ENCODE assay signal across 8 cellular contexts in the genomic region with DNA sequence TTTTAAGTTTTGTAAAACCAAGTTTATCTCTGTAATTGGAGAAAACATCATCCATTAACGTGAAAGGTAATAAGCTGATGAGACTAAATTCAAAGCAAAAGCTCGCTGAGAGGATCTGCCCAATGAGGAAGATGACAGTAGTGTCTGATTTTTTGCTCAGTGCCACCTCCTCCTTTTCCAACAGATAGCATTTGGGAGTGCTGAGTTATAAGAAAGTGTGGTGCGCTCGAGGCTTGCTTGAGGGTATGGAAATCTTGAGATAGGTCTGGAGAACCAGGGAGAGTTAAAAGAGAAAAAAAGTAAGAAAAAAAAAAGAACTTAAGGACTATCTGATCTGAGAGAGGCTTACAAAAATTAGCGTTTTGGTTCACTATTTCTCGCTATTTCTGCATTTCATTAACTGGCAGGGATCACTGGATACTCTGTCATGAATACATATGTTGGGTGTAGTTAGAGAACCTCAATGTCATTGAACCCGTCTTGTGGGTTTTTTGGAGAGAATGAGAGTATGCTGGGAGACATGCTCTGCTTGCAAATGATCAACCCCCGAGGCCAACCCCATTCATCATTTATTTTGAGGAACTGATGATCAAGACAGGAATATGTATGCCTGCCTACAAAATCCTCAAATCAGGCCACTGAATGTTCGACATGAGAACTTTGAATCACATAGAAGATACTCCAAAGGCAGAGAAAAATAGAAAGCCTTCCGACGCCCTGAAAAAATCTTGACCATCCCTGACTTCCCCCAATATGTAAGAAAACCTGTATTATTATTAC. TPM values are rescaled to one million over a fixed set of nuclear protein-coding genes. Genes with fewer than 3 reads are reported as not detected.
DNase-seq lines count a peak whose midpoint lies in the region; ATAC-seq and TF ChIP-seq lines count a peak whose summit lies in the region.

No MANE protein-coding gene starts in this region.

- H3K4me3 ChIP-seq in AG10803 (ENCODE audit: low read length): peak overlapping the region; percentile 86
- peak overlapping the region; percentile 79 for H3K4me3 ChIP-seq in Jurkat, Clone E6-1 (ENCODE audit: low read length)
- H3K4me3 ChIP-seq in cardiac fibroblast (replicated peaks in 1 of 2; ENCODE audit: low read depth in 2 of 2, low read length in 2 of 2): peak overlapping the region; percentile 53 to 88

- TF ChIP-seq CTCF in AG10803 (conservative IDR thresholded peaks at IDR 0.05; ENCODE audit: low read length) (no peak), cardiac fibroblast (IDR thresholded peaks at IDR 0.05; ENCODE audit: low read depth, low read length) (no peak)

- no peak for DNase-seq in AG10803 (ENCODE audit: low read depth)
- no peak for DNase-seq in Jurkat, Clone E6-1 (ENCODE audit: low read depth, low spot score)
- DNase-seq in cardiac fibroblast (ENCODE audit: low read depth in 2 of 2): no peak
- DNase-seq in naive B cell: no peak
- DNase-seq in NCI-H510A treated with DMSO at 0.1 percent for 48 hours (lab: John Stamatoyannopoulos, UW): no peak

- peak overlapping the region; percentile 71 to 98 (median 90) for H3K4me3 Mint-ChIP-seq in naive B cell

- no peaks in the 10 kb centered on the region for H3K27me3 Mint-ChIP-seq in naive B cell

- ATAC-seq in naive B cell (ENCODE audit: low read depth in 2 of 2) (no peak), GM19328 (IDR thresholded peaks at IDR 0.05; ENCODE audit: unreplicated experiment) (no peak), GM21717 (IDR thresholded peaks at IDR 0.05; ENCODE audit: unreplicated experiment) (no peak), HG03571 (IDR thresholded peaks at IDR 0.05; ENCODE audit: unreplicated experiment) (no peak)

- H3K9me3 Mint-ChIP-seq in naive B cell: no peaks in the 10 kb centered on the region

- H3K4me1 Mint-ChIP-seq in naive B cell: peaks cover 24 to 34% (median 28%) of the 10 kb centered on the region in 3 donors

- H3K36me3 Mint-ChIP-seq in naive B cell: peaks cover 0 to 3% of the 10 kb centered on the region in 2 donors

- H3K27ac Mint-ChIP-seq in naive B cell: peak overlapping the region; percentile 59 to 86 (median 64)

RNA-seq across cellular contexts. Expression of gene USP13, which starts 1.0 kb away (rescaled TPM):
- 19.5 TPM for polyA plus RNA-seq in Jurkat, Clone E6-1 (2012; ENCODE audit: insufficient read depth, insufficient read length)
- polyA plus RNA-seq in naive B cell (ENCODE audit: low read depth in 6 of 6): 10 to 100 TPM in 2 of 6 donors, 1 to 10 TPM in 4; 4.9 to 18.5 (median 8.3) TPM

RNA-seq across cellular contexts. Expression of gene NDUFB5, which starts 47.3 kb away (rescaled TPM):
- polyA plus RNA-seq in Jurkat, Clone E6-1 (2012; ENCODE audit: insufficient read depth, insufficient read length): 141 TPM
- polyA plus RNA-seq in naive B cell (ENCODE audit: low read depth in 6 of 6): 100 to 1,000 TPM in 1 of 6 donors, 10 to 100 TPM in 5; 52.3 to 102 (median 77.4) TPM

RNA-seq across cellular contexts. Expression of gene MRPL47, which starts 47.4 kb away (rescaled TPM):
- polyA plus RNA-seq in Jurkat, Clone E6-1 (2012; ENCODE audit: insufficient read depth, insufficient read length): 123 TPM
- polyA plus RNA-seq in naive B cell (ENCODE audit: low read depth in 6 of 6): 10 to 100 TPM; 33.0 to 51.2 (median 45.7) TPM
